ENCODE assay signal across 11 cellular contexts in the genomic region with DNA sequence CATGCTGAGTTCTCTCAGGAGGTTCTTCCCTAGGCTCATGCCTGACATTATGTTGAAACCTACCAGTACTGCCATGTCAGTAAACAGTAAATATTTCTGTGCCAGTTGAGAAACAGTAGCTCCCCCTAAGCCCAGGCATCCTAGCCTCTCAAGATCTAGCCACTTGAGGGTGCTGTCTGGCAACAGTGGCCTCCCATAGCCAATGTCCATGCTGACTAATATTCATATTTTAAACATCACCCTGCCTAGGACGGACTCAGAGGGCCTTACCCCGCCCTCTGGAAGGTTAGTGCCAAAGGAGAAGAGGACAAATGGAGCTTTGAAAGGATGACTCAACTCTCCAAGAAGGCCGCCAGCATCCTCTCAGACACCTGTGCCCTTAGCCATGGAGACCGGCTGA. TPM values are rescaled to one million over a fixed set of nuclear protein-coding genes. Genes with fewer than 3 reads are reported as not detected.
A peak's percentile ranks its signal among the peaks of the same experiment; 100 is the strongest.
DNase-seq lines count a peak whose midpoint lies in the region; ATAC-seq and TF ChIP-seq lines count a peak whose summit lies in the region.
"Had no signal": no experiment of that assay in that cellular context is flagged by ENCODE, and none has a peak within 500 bp of the region (broad histone marks: within the 10 kb centered on the region; RNA-seq: fewer than 3 reads in every experiment).

No MANE protein-coding gene starts in this region.

- H2AK5ac ChIP-seq in IMR-90 (ENCODE audit: low read depth, low read length): no peak overlapping the region; the same call in 1 of the 2 replicates

- H3K4ac ChIP-seq in IMR-90 (ENCODE audit: low read depth, low read length): no peak overlapping the region

- H3K4me1 ChIP-seq in IMR-90 (ENCODE audit: control insufficient read depth, insufficient read depth, low read length): no peaks in the 10 kb centered on the region

- TF ChIP-seq CTCF in IMR-90 (conservative IDR thresholded peaks at IDR 0.05; ENCODE audit: low read depth, low read length): peak; percentile 70

- no peaks in the 10 kb centered on the region for H3K9me3 ChIP-seq in IMR-90 (ENCODE audit: control insufficient read depth, insufficient read depth, low read length)

- H3K14ac ChIP-seq in IMR-90 (replicated peaks; ENCODE audit: low read depth, low read length): no peak overlapping the region

- peak overlapping the region; percentile 23 for H2AFZ ChIP-seq in IMR-90 (replicated peaks; ENCODE audit: low read length, poor library complexity)

- H3K79me1 ChIP-seq in IMR-90 (ENCODE audit: low read depth in 1 of 2, low read length in 2 of 2): no peaks in the 10 kb centered on the region

- no peak overlapping the region for H3K27ac ChIP-seq in IMR-90 (ENCODE audit: insufficient read depth, low read length)
- H3K27ac ChIP-seq: coronary artery had no signal

- peak overlapping the region; percentile 68 for H2AK9ac ChIP-seq in IMR-90 (replicated peaks; ENCODE audit: low read depth, low read length, poor library complexity)

- TF ChIP-seq RAD21 in IMR-90 (IDR thresholded peaks at IDR 0.05; ENCODE audit: low read length): peak; percentile 80

- no peaks in the 10 kb centered on the region for H3K27me3 ChIP-seq in IMR-90 (ENCODE audit: control insufficient read depth, insufficient read depth, low read length)

- no CpG with 5 or more reads among the region's 4 CpGs for WGBS in IMR-90 (ENCODE audit: extremely low coverage in 2 of 2, insufficient read length in 1 of 2), 2 experiments

- POLR2A ChIA-PET in IMR-90 (lab: Charles Lee; ENCODE audit: unreplicated experiment): no interaction called here

- DNase-seq in EH (ENCODE audit: low read depth) (peak; percentile 60), IMR-90 (peak; percentile 59), amniotic epithelial cell (ENCODE audit: low read depth) (peak; percentile 53), iris pigment epithelial cell (ENCODE audit: low read depth) (peak; percentile 68), NOMO-1 (lab: John Stamatoyannopoulos, UW; ENCODE audit: unreplicated experiment in 2 of 2) (no peak), DMS53 treated with DMSO at 0.1 percent for 48 hours (lab: John Stamatoyannopoulos, UW; ENCODE audit: unreplicated experiment) (no peak)
- DNase-seq: DMS153, NCI-H1694 had no signal

- no peak overlapping the region for H3K4me3 ChIP-seq in IMR-90 (ENCODE audit: insufficient read depth, low read depth, low read length)
- H3K4me3 ChIP-seq: coronary artery had no signal

- H3K9ac ChIP-seq in IMR-90 (ENCODE audit: low read depth, low read length): no peak overlapping the region

- in situ Hi-C loops in IMR-90 (cut with MboI; ENCODE audit: low sequenced_read_pairs): no loop called here

- ATAC-seq in IMR-90 (ENCODE audit: low read depth) (peak; percentile 92), HG03432 (IDR thresholded peaks at IDR 0.05; ENCODE audit: unreplicated experiment) (no peak), HG02981 (IDR thresholded peaks at IDR 0.05; ENCODE audit: unreplicated experiment) (no peak)

- H4K5ac ChIP-seq in IMR-90 (ENCODE audit: low read depth, low read length): no peak overlapping the region

- H2BK20ac ChIP-seq in IMR-90 (ENCODE audit: low read depth, low read length): no peak overlapping the region

- H2BK15ac ChIP-seq in IMR-90 (ENCODE audit: low read depth, low read length): no peak overlapping the region

- no peaks in the 10 kb centered on the region for H4K20me1 ChIP-seq in IMR-90 (ENCODE audit: insufficient read depth, low read length)

- no peaks in the 10 kb centered on the region for H3K36me3 ChIP-seq in IMR-90 (ENCODE audit: control insufficient read depth, insufficient read depth, low read length)

- H3K18ac ChIP-seq in IMR-90 (ENCODE audit: low read depth, low read length): no peak overlapping the region

- no peak overlapping the region for H2BK120ac ChIP-seq in IMR-90 (ENCODE audit: low read depth, low read length)

- no peak overlapping the region for H3K4me2 ChIP-seq in IMR-90 (ENCODE audit: low read depth, low read length)

- no peak for TF ChIP-seq POLR2A in IMR-90 (IDR thresholded peaks at IDR 0.05; ENCODE audit: low read depth, low read length)

- no peak overlapping the region for H3K56ac ChIP-seq in IMR-90 (ENCODE audit: extremely low read depth, insufficient read depth, low read length)

- no peak overlapping the region for H4K91ac ChIP-seq in IMR-90 (ENCODE audit: insufficient read depth, low read depth, low read length)

- intact Hi-C loops in IMR-90 (cut with micrococcal nuclease): loop anchor here (1.0 kb wide), 1 partner anchor 42 kb away; no protein-coding TSS in a partner anchor

- BruUV-seq in IMR-90 (replicated peaks; lab: Mats Ljungman, UMichigan): no TSS peak

- H4K8ac ChIP-seq in IMR-90 (ENCODE audit: low read depth in 2 of 2, low read length in 2 of 2): no peak overlapping the region

- no peaks in the 10 kb centered on the region; the same call in 1 of the 2 replicates for H3K9me1 ChIP-seq in IMR-90 (ENCODE audit: insufficient read depth, low read length)

- CTCF ChIA-PET in IMR-90 (lab: Yijun Ruan, JAX): interaction anchor here (0.6 to 1.6 kb wide), 8 partner anchors 20 to 525 kb away, joined by 3 to 15 read pairs (median 3); no protein-coding TSS in a partner anchor

- dilution Hi-C loops in IMR-90 (cut with HindIII; ENCODE audit: low sequenced_read_pairs, unreplicated experiment): no loop called here

- no peak overlapping the region for H2BK5ac ChIP-seq in IMR-90 (ENCODE audit: low read depth, low read length, poor library complexity, severe bottlenecking)

- H3K23ac ChIP-seq in IMR-90 (ENCODE audit: low read depth, low read length): no peak overlapping the region

TF ChIP-seq in IMR-90, 13 proteins besides CTCF, POLR2A, EP300 and RAD21:
- TF ChIP-seq SMC3 (IDR thresholded peaks at IDR 0.05; ENCODE audit: low read depth, low read length): peak; percentile 66
- no peak for TF ChIP-seq NFE2L2 (IDR thresholded peaks at IDR 0.05; ENCODE audit: low read depth, low read length)
- no peak for TF ChIP-seq CHD1 (IDR thresholded peaks at IDR 0.05; ENCODE audit: low read depth, low read length)

RNA-seq across cellular contexts. Expression of a gene that starts 7.7 kb away (rescaled TPM):
- not detected in 2 replicates for total RNA-seq in IMR-90 (2012; rRNA removed)
- polyA plus RNA-seq in IMR-90 (2012; rRNA removed): not detected in 2 replicates
- polyA plus RNA-seq in IMR-90 (2012; cell fraction: cytosol; rRNA removed): not detected in 2 replicates
- polyA plus RNA-seq in IMR-90 (2012; cell fraction: nucleus; rRNA removed; ENCODE audit: low replicate concordance): not detected in 2 replicates

Comparison
In these comparisons a context has a peak if more than half of its experiments do, and no peak if none do; other contexts are left out.
1. DNase-seq: peak in EH (single experiment), IMR-90 (single experiment), amniotic epithelial cell (single experiment) and iris pigment epithelial cell (single experiment); none in NOMO-1 (0 of 2) and DMS53 treated with DMSO at 0.1 percent for 48 hours (single experiment).